In genomic region chr7:74349621-74350020, GRCh38 we compare ENCODE assay signal across 34 cellular contexts.
"Had no signal": no experiment of that assay in that cellular context is flagged by ENCODE, and none has a peak within 500 bp of the region (broad histone marks: within the 10 kb centered on the region; RNA-seq: fewer than 3 reads in every experiment).

No MANE protein-coding gene starts in this region.

- H3K27me3 ChIP-seq: MG63 had no signal

- H3K9me3 ChIP-seq: MG63 had no signal

- H3K4me3 ChIP-seq: MG63 had no signal

- H3K36me3 ChIP-seq: MG63 had no signal

- DNase-seq: Karpas-422, Kasumi-1, MG63, MM.1S, MV-4-11, NCI-H1048, NCI-H1092, NCI-H1092 treated with DMSO at 0.1 percent for 48 hours, NCI-H1105, NCI-H1105 treated with DMSO at 0.1 percent for 48 hours, NCI-H1417, NCI-H1417 treated with DMSO at 0.1 percent for 48 hours, NCI-H1436, NCI-H1436 treated with DMSO at 0.1 percent for 48 hours, NCI-H146, NCI-H1694, NCI-H1694 treated with DMSO at 0.1 percent for 48 hours, NCI-H187, NCI-H187 treated with DMSO at 0.1 percent for 48 hours, NCI-H1930, NCI-H2029, NCI-H2029 treated with DMSO at 0.1 percent for 48 hours, NCI-H2081, NCI-H2081 treated with DMSO at 0.1 percent for 48 hours, NCI-H2107, NCI-H2171, NCI-H2171 treated with DMSO at 0.1 percent for 48 hours, NCI-H2227 treated with DMSO at 0.1 percent for 48 hours, NCI-H226, NCI-H345, NCI-H446, NCI-H446 treated with DMSO at 0.1 percent for 48 hours, NCI-H510A, NCI-H510A treated with DMSO at 0.1 percent for 48 hours had no signal
